14 cellular contexts compared by ENCODE assay signal in the genomic region with DNA sequence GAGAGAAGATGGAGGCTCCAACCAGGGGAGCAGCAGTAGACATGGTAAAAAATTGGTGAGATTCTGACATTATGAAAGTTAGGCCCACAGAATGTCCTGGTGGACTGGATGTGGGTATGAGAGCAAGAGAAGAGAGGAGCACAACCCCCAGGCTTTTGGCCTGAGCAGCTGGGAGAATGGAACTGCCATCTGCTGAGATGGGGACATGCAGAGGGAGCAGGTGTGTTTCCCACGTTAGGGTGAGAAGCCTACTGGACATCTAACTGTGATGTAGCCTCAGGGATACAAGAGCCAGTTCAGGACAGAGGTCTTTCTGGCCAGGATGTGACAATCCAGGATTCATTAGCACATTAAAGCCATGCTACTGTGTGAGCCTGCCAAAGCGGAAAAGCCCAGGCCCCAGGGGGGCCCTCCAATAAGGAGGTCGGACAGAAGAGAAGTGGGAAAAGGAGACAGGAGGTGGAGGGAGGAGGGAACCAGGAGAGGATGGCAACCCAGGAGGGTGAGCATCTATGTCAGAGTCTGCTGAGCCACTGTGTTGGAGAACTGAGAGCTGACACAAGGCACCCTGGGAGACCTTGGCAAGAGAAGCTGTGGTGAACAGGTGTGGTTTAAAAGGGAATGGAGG. TPM values are rescaled to one million over a fixed set of nuclear protein-coding genes. Genes with fewer than 3 reads are reported as not detected.
DNase-seq lines count a peak whose midpoint lies in the region; ATAC-seq, FAIRE-seq and TF ChIP-seq lines count a peak whose summit lies in the region.
"Had no signal": no experiment of that assay in that cellular context is flagged by ENCODE, and none has a peak within 500 bp of the region (broad histone marks: within the 10 kb centered on the region; RNA-seq: fewer than 3 reads in every experiment).

No MANE protein-coding gene starts in this region.

- ATAC-seq in HG03039 (IDR thresholded peaks at IDR 0.05; ENCODE audit: unreplicated experiment), result no peak
- ATAC-seq in stimulated activated naive B cell treated with anti-CD40 and anti-IgM and Interleukin-4, amounts not matched to agents 10 μg/mL and 1 μg/mL and 100 μg/mL, for 72 hours (replicated peaks), result no peak

- H3K27ac Mint-ChIP-seq in stimulated activated naive B cell treated with anti-CD40 and anti-IgM and Interleukin-4, amounts not matched to agents 10 μg/mL and 1 μg/mL and 100 μg/mL, for 72 hours, result no peak overlapping the region
- H3K27ac Mint-ChIP-seq: activated CD4-positive, alpha-beta memory T cell treated with anti-CD3 and anti-CD28 coated beads for 36 hours had no signal

- H3K4me3 ChIP-seq in H7 (ENCODE audit: insufficient read depth, low read depth, low read length) (no peak overlapping the region), endothelial cell of umbilical vein (replicated peaks in 1 of 3; ENCODE audit: insufficient read depth in 1 of 3, low read depth in 1 of 3, low read length in 3 of 3) (no peak overlapping the region), sigmoid colon (no peak overlapping the region), adrenal gland (no peak overlapping the region)

- no peaks in the 10 kb centered on the region for H3K9me1 ChIP-seq in endothelial cell of umbilical vein (replicated peaks; ENCODE audit: control insufficient read depth, extremely low read depth, insufficient read depth, low read length)

- no peaks in the 10 kb centered on the region for H4K20me1 ChIP-seq in endothelial cell of umbilical vein (replicated peaks; ENCODE audit: control insufficient read depth, extremely low read depth, insufficient read depth, low read length)

- H3K36me3 ChIP-seq in H7 (replicated peaks; ENCODE audit: control insufficient read depth, insufficient read depth, low read length), result no peaks in the 10 kb centered on the region; the same call in 1 of the 2 replicates
- H3K36me3 ChIP-seq in endothelial cell of umbilical vein (ENCODE audit: control insufficient read depth in 2 of 2, extremely low read depth in 1 of 2, insufficient read depth in 2 of 2, low read length in 2 of 2), result no peaks in the 10 kb centered on the region
- peaks cover 0 to 3% (median 0%) of the 10 kb centered on the region in 4 donors for H3K36me3 ChIP-seq in sigmoid colon
- no peaks in the 10 kb centered on the region for H3K36me3 ChIP-seq in adrenal gland (replicated peaks in 1 of 2)

- H3K4me2 ChIP-seq in endothelial cell of umbilical vein (ENCODE audit: insufficient read depth, low read length), result no peak overlapping the region

- H3K4me1 ChIP-seq in endothelial cell of umbilical vein (ENCODE audit: control insufficient read depth, extremely low read depth, insufficient read depth, low read length), result peaks cover 8% of the 10 kb centered on the region
- H3K4me1 ChIP-seq in sigmoid colon, result peaks cover 0 to 84% (median 73%) of the 10 kb centered on the region in 4 donors
- H3K4me1 ChIP-seq in adrenal gland (replicated peaks in 1 of 2), result peaks cover 0 to 32% of the 10 kb centered on the region in 2 donors

- CTCF ChIA-PET in endothelial cell of umbilical vein (lab: Charles Lee), result no interaction called here

- no peak for TF ChIP-seq POLR2A in endothelial cell of umbilical vein (IDR thresholded peaks at IDR 0.05; ENCODE audit: low read depth, low read length)
- no peak for TF ChIP-seq POLR2A in sigmoid colon (IDR thresholded peaks at IDR 0.05)
- TF ChIP-seq POLR2A in adrenal gland (IDR thresholded peaks at IDR 0.05), result no peak

- peaks cover 22 to 28% of the 10 kb centered on the region in 2 donors for H3K36me3 Mint-ChIP-seq in stimulated activated naive B cell treated with anti-CD40 and anti-IgM and Interleukin-4, amounts not matched to agents 10 μg/mL and 1 μg/mL and 100 μg/mL, for 72 hours
- H3K36me3 Mint-ChIP-seq: activated CD4-positive, alpha-beta memory T cell treated with anti-CD3 and anti-CD28 coated beads for 36 hours had no signal

- POLR2A ChIA-PET in endothelial cell of umbilical vein (lab: Charles Lee), result no interaction called here

- no peak overlapping the region for H3K27ac ChIP-seq in endothelial cell of umbilical vein (ENCODE audit: insufficient read depth, low read depth, low read length)
- H3K27ac ChIP-seq in sigmoid colon, result peak overlapping the region in 3 of 4 donors; percentile 81 to 88 (median 88)
- H3K27ac ChIP-seq in adrenal gland, result no peak overlapping the region

- no peak for TF ChIP-seq EP300 in sigmoid colon (IDR thresholded peaks at IDR 0.05)

- no peaks in the 10 kb centered on the region for H3K79me2 ChIP-seq in endothelial cell of umbilical vein (ENCODE audit: control insufficient read depth, insufficient read depth, low read length)

- TF ChIP-seq CTCF in endothelial cell of umbilical vein (IDR thresholded peaks at IDR 0.05; ENCODE audit: extremely low read depth in 1 of 2, insufficient read depth in 1 of 2, low read depth in 1 of 2, low read length in 2 of 2) (no peak), sigmoid colon (IDR thresholded peaks at IDR 0.05) (no peak), adrenal gland (IDR thresholded peaks at IDR 0.05) (no peak)

- H3K4me3 Mint-ChIP-seq in stimulated activated naive B cell treated with anti-CD40 and anti-IgM and Interleukin-4, amounts not matched to agents 10 μg/mL and 1 μg/mL and 100 μg/mL, for 72 hours, result no peak overlapping the region
- H3K4me3 Mint-ChIP-seq: activated CD4-positive, alpha-beta memory T cell treated with anti-CD3 and anti-CD28 coated beads for 36 hours had no signal

- FAIRE-seq in endothelial cell of umbilical vein (lab: Jason Lieb, UNC), result peak; percentile 26

- no peaks in the 10 kb centered on the region for H3K27me3 Mint-ChIP-seq in stimulated activated naive B cell treated with anti-CD40 and anti-IgM and Interleukin-4, amounts not matched to agents 10 μg/mL and 1 μg/mL and 100 μg/mL, for 72 hours
- H3K27me3 Mint-ChIP-seq: activated CD4-positive, alpha-beta memory T cell treated with anti-CD3 and anti-CD28 coated beads for 36 hours had no signal

- dilution Hi-C loops in endothelial cell of umbilical vein (cut with MboI; ENCODE audit: extremely low pct_ligation_motif_present, low sequenced_read_pairs), result no loop called here

- no TSS peak for BruUV-seq in endothelial cell of umbilical vein (replicated peaks; lab: Mats Ljungman, UMichigan)

- H3K4me1 Mint-ChIP-seq in stimulated activated naive B cell treated with anti-CD40 and anti-IgM and Interleukin-4, amounts not matched to agents 10 μg/mL and 1 μg/mL and 100 μg/mL, for 72 hours, result peaks cover 35% of the 10 kb centered on the region in 2 donors

- intact Hi-C loops in endothelial cell of umbilical vein (cut with micrococcal nuclease), result no loop called here
- intact Hi-C loops in sigmoid colon (cut with DNase I), result no loop called here
- intact Hi-C loops in adrenal gland (cut with DNase I), result no loop called here

- H3K9ac ChIP-seq in endothelial cell of umbilical vein (replicated peaks; ENCODE audit: extremely low read depth, insufficient read depth, low read length), result no peak overlapping the region

- H3K9me3 Mint-ChIP-seq in stimulated activated naive B cell treated with anti-CD40 and anti-IgM and Interleukin-4, amounts not matched to agents 10 μg/mL and 1 μg/mL and 100 μg/mL, for 72 hours, result no peaks in the 10 kb centered on the region
- H3K9me3 Mint-ChIP-seq: activated CD4-positive, alpha-beta memory T cell treated with anti-CD3 and anti-CD28 coated beads for 36 hours had no signal

- no peaks in the 10 kb centered on the region for H3K9me3 ChIP-seq in endothelial cell of umbilical vein (replicated peaks; ENCODE audit: control insufficient read depth, insufficient read depth, low read length)
- no peaks in the 10 kb centered on the region for H3K9me3 ChIP-seq in sigmoid colon
- no peaks in the 10 kb centered on the region for H3K9me3 ChIP-seq in adrenal gland (replicated peaks in 1 of 3)

- H2AFZ ChIP-seq in endothelial cell of umbilical vein (ENCODE audit: low read depth, low read length), result no peak overlapping the region

- peak; percentile 54 for DNase-seq in H7
- DNase-seq in NCI-H2196 (lab: John Stamatoyannopoulos, UW; ENCODE audit: unreplicated experiment), result peak; percentile 52
- DNase-seq in endothelial cell of umbilical vein (ENCODE audit: low read depth, low spot score), result no peak
- no peak for DNase-seq in sigmoid colon
- DNase-seq in occipital lobe (lab: John Stamatoyannopoulos, UW), result no peak
- DNase-seq in stimulated activated naive B cell treated with anti-CD40 and anti-IgM and Interleukin-4, amounts not matched to agents 10 μg/mL and 1 μg/mL and 100 μg/mL, for 72 hours, result no peak
- no peak for DNase-seq in adrenal gland
- DNase-seq: activated CD4-positive, alpha-beta memory T cell treated with anti-CD3 and anti-CD28 coated beads for 36 hours; KBM-7; NK-92 treated with Interleukin-12 subunit alpha and Interleukin-12 subunit beta, amount 100 ng/mL, for 24 hours had no signal

- WGBS in sigmoid colon, 2 donors, result 59 to 72% methylated on average over 3 of the region's 3 CpGs
- WGBS in adrenal gland, 4 donors, result 72 to 87% (median 80%) methylated on average over 3 of the region's 3 CpGs

- no peaks in the 10 kb centered on the region for H3K27me3 ChIP-seq in H7 (ENCODE audit: control insufficient read depth, insufficient read depth, low read length)
- no peaks in the 10 kb centered on the region for H3K27me3 ChIP-seq in endothelial cell of umbilical vein (ENCODE audit: control insufficient read depth in 2 of 2, insufficient read depth in 2 of 2, low read length in 2 of 2)
- H3K27me3 ChIP-seq in sigmoid colon, result no peaks in the 10 kb centered on the region
- no peaks in the 10 kb centered on the region for H3K27me3 ChIP-seq in adrenal gland

RNA-seq across cellular contexts. Expression of gene CYB5A, which starts 10.6 kb away (rescaled TPM):
- 104 and 130 TPM in 2 replicates for total RNA-seq in H7 (2014; rRNA removed; shearing (Covaris generic))
- total RNA-seq in endothelial cell of umbilical vein, result 24.9 and 32.2 TPM in 2 replicates
- polyA plus RNA-seq in endothelial cell of umbilical vein, result 52.6 and 74.0 TPM in 2 replicates
- 60.2 and 65.8 TPM in 2 replicates for polyA plus RNA-seq in endothelial cell of umbilical vein (2011; cell fraction: cytosol; rRNA removed)
- 17.0 and 24.4 TPM in 2 replicates for polyA plus RNA-seq in endothelial cell of umbilical vein (2011; cell fraction: nucleus; rRNA removed)
- 45.2 and 48.6 TPM in 2 replicates for polyA plus RNA-seq in endothelial cell of umbilical vein (2012)
- polyA minus RNA-seq in endothelial cell of umbilical vein, result 16.1 and 16.9 TPM in 2 replicates
- polyA minus RNA-seq in endothelial cell of umbilical vein (2011; cell fraction: cytosol; rRNA and poly(A)+ RNA removed), result not detected
- polyA minus RNA-seq in endothelial cell of umbilical vein (2011; cell fraction: nucleus; rRNA and poly(A)+ RNA removed), result 2.4 and 5.8 TPM in 2 replicates
- total RNA-seq in sigmoid colon, result 100 to 1,000 TPM; 137 to 533 (median 241) TPM
- polyA plus RNA-seq in sigmoid colon, result 100 to 1,000 TPM; 141 to 213 (median 163) TPM
- total RNA-seq in occipital lobe, result 15.3 TPM
- 100 to 1,000 TPM in 5 of 8 donors, 10 to 100 TPM in 3; 70.8 to 193 (median 130) TPM for total RNA-seq in adrenal gland
- polyA plus RNA-seq in adrenal gland, result 100 to 1,000 TPM in 1 of 3 donors, 10 to 100 TPM in 2; 62.0 to 207 (median 84.4) TPM

RNA-seq across cellular contexts. Expression of gene C18orf63, which starts 34.5 kb away (rescaled TPM):
- not detected in 2 replicates for total RNA-seq in H7 (2014; rRNA removed; shearing (Covaris generic))
- total RNA-seq in endothelial cell of umbilical vein (not detected in 2 replicates), sigmoid colon (not detected), occipital lobe (not detected), adrenal gland (not detected)
- polyA plus RNA-seq in endothelial cell of umbilical vein (not detected in 2 replicates), sigmoid colon (not detected), adrenal gland (not detected)
- polyA plus RNA-seq in endothelial cell of umbilical vein (2011; cell fraction: cytosol; rRNA removed), result not detected in 2 replicates
- not detected in 2 replicates for polyA plus RNA-seq in endothelial cell of umbilical vein (2011; cell fraction: nucleus; rRNA removed)
- not detected in 2 replicates for polyA plus RNA-seq in endothelial cell of umbilical vein (2012)
- polyA minus RNA-seq in endothelial cell of umbilical vein, result not detected in 2 replicates
- polyA minus RNA-seq in endothelial cell of umbilical vein (2011; cell fraction: cytosol; rRNA and poly(A)+ RNA removed), result not detected
- polyA minus RNA-seq in endothelial cell of umbilical vein (2011; cell fraction: nucleus; rRNA and poly(A)+ RNA removed), result not detected in 2 replicates
- total RNA-seq: activated CD4-positive, alpha-beta memory T cell treated with anti-CD3 and anti-CD28 coated beads for 36 hours; Daoy; glomerular endothelial cell; mononuclear cell had no signal

Comparison
In these comparisons a context has a peak if more than half of its experiments do, and no peak if none do; other contexts are left out.
1. DNase-seq: peak in H7 (single experiment) and NCI-H2196 (single experiment); none in endothelial cell of umbilical vein (single experiment), sigmoid colon (single experiment), occipital lobe (single experiment), stimulated activated naive B cell treated with anti-CD40 and anti-IgM and Interleukin-4, amounts not matched to agents 10 μg/mL and 1 μg/mL and 100 μg/mL, for 72 hours (single experiment) and adrenal gland (0 of 7).
2. H3K27ac ChIP-seq: peak in sigmoid colon (3 of 4); none in endothelial cell of umbilical vein (single experiment) and adrenal gland (0 of 5).